18 cellular contexts compared by ENCODE assay signal in genomic region chrX:129741880-129742758, GRCh38. TPM values are rescaled to one million over a fixed set of nuclear protein-coding genes. Genes with fewer than 3 reads are reported as not detected.
DNase-seq lines count a peak whose midpoint lies in the region; ATAC-seq lines count a peak whose summit lies in the region.
"Had no signal": no experiment of that assay in that cellular context is flagged by ENCODE, and none has a peak within 500 bp of the region (broad histone marks: within the 10 kb centered on the region; RNA-seq: fewer than 3 reads in every experiment).

No MANE protein-coding gene starts in this region.

- no peak overlapping the region for H3K18ac ChIP-seq in neuronal stem cell (ENCODE audit: low read length)

- H3K4me3 Mint-ChIP-seq in activated CD4-positive, alpha-beta T cell treated with anti-CD3 and anti-CD28 coated beads, Interleukin-2, amount 10 ng/mL, durations not matched to agents 24 days and 14 days, result peak overlapping the region; percentile 12
- no peak overlapping the region for H3K4me3 Mint-ChIP-seq in dendritic cell treated with granulocyte-macrophage colony-stimulating factor and Interleukin-4, amounts not matched to agents 40 ng/mL and 50 ng/mL, for 4 days

- peaks cover 0 to 7% of the 10 kb centered on the region in 2 donors for H3K4me1 ChIP-seq in neuronal stem cell (ENCODE audit: control insufficient read depth in 2 of 2, insufficient read depth in 1 of 2, low read depth in 1 of 2, low read length in 2 of 2)
- H3K4me1 ChIP-seq: tibial artery had no signal

- H2BK15ac ChIP-seq in neuronal stem cell (ENCODE audit: low read length), result no peak overlapping the region

- H4K8ac ChIP-seq in neuronal stem cell (ENCODE audit: low read depth, low read length), result no peak overlapping the region

- WGBS in neuronal stem cell (ENCODE audit: extremely low coverage in 2 of 2, insufficient read length in 2 of 2, insufficient replicate concordance in 1 of 2), 2 donors, result no CpG with 5 or more reads among the region's 21 CpGs

- H3K27ac ChIP-seq in neuronal stem cell (replicated peaks; ENCODE audit: low read length), result peak overlapping the region; percentile 54
- H3K27ac ChIP-seq: GM23248, Peyer's patch, tibial artery had no signal

- intact Hi-C loops in activated CD4-positive, alpha-beta T cell treated with anti-CD3 and anti-CD28 coated beads, Interleukin-2, amount 10 ng/mL, durations not matched to agents 24 days and 14 days (cut with micrococcal nuclease), result loop anchor here (5.0 kb wide), 1 partner anchor 40 kb away; no protein-coding TSS in a partner anchor
- intact Hi-C loops in dendritic cell treated with granulocyte-macrophage colony-stimulating factor and Interleukin-4, amounts not matched to agents 40 ng/mL and 50 ng/mL, for 4 days (cut with micrococcal nuclease), result no loop called here

- H2AFZ ChIP-seq in neuronal stem cell (ENCODE audit: low read length), result peak overlapping the region; percentile 81
- H2AFZ ChIP-seq: GM23248 had no signal

- no peaks in the 10 kb centered on the region for H3K79me1 ChIP-seq in neuronal stem cell (ENCODE audit: low read depth, low read length)

- no peaks in the 10 kb centered on the region for H3K9me3 ChIP-seq in neuronal stem cell (replicated peaks in 1 of 2; ENCODE audit: control insufficient read depth in 2 of 2, insufficient read depth in 1 of 2, low read depth in 1 of 2, low read length in 2 of 2)
- H3K9me3 ChIP-seq: Peyer's patch, tibial artery had no signal

- H3K36me3 ChIP-seq in neuronal stem cell (replicated peaks in 1 of 2; ENCODE audit: control insufficient read depth in 2 of 2, insufficient read depth in 2 of 2, low read length in 2 of 2), result no peaks in the 10 kb centered on the region
- H3K36me3 ChIP-seq: Peyer's patch, tibial artery had no signal

- no peak overlapping the region for H3K4me2 ChIP-seq in neuronal stem cell (ENCODE audit: insufficient read depth, low read length, poor library complexity, severe bottlenecking)

- ATAC-seq in GM18517 (IDR thresholded peaks at IDR 0.05; ENCODE audit: unreplicated experiment) (no peak), HG02588 (IDR thresholded peaks at IDR 0.05; ENCODE audit: unreplicated experiment) (no peak)

- H3K4me3 ChIP-seq in neuronal stem cell (ENCODE audit: low read length in 2 of 2), result no peak overlapping the region
- H3K4me3 ChIP-seq: GM23248, lung, Peyer's patch, tibial artery had no signal

- H2AK5ac ChIP-seq in neuronal stem cell (ENCODE audit: low read depth, low read length), result no peak overlapping the region

- H3K9me3 Mint-ChIP-seq in activated CD4-positive, alpha-beta T cell treated with anti-CD3 and anti-CD28 coated beads, Interleukin-2, amount 10 ng/mL, durations not matched to agents 24 days and 14 days, result no peaks in the 10 kb centered on the region
- no peaks in the 10 kb centered on the region for H3K9me3 Mint-ChIP-seq in dendritic cell treated with granulocyte-macrophage colony-stimulating factor and Interleukin-4, amounts not matched to agents 40 ng/mL and 50 ng/mL, for 4 days

- H3K27me3 ChIP-seq in neuronal stem cell (ENCODE audit: control insufficient read depth in 3 of 3, insufficient read depth in 3 of 3, low read depth in 1 of 3, low read length in 3 of 3), result peaks cover 0 to 11% (median 0%) of the 10 kb centered on the region in 3 experiments
- H3K27me3 ChIP-seq: Peyer's patch, tibial artery had no signal

- no peak overlapping the region for H3K9ac ChIP-seq in neuronal stem cell (ENCODE audit: low read depth, low read length, poor library complexity)
- H3K9ac ChIP-seq: GM23248 had no signal

- H2BK5ac ChIP-seq in neuronal stem cell (ENCODE audit: low read length), result no peak overlapping the region

- peaks cover 47% of the 10 kb centered on the region for H3K4me1 Mint-ChIP-seq in activated CD4-positive, alpha-beta T cell treated with anti-CD3 and anti-CD28 coated beads, Interleukin-2, amount 10 ng/mL, durations not matched to agents 24 days and 14 days
- peaks cover 63% of the 10 kb centered on the region for H3K4me1 Mint-ChIP-seq in dendritic cell treated with granulocyte-macrophage colony-stimulating factor and Interleukin-4, amounts not matched to agents 40 ng/mL and 50 ng/mL, for 4 days (ENCODE audit: low read depth)

- H3K23ac ChIP-seq in neuronal stem cell (ENCODE audit: low read depth, low read length, poor library complexity), result no peak overlapping the region

- H3K27ac Mint-ChIP-seq in activated CD4-positive, alpha-beta T cell treated with anti-CD3 and anti-CD28 coated beads, Interleukin-2, amount 10 ng/mL, durations not matched to agents 24 days and 14 days, result peak overlapping the region; percentile 81
- peak overlapping the region; percentile 78 for H3K27ac Mint-ChIP-seq in dendritic cell treated with granulocyte-macrophage colony-stimulating factor and Interleukin-4, amounts not matched to agents 40 ng/mL and 50 ng/mL, for 4 days

- H3K36me3 Mint-ChIP-seq in activated CD4-positive, alpha-beta T cell treated with anti-CD3 and anti-CD28 coated beads, Interleukin-2, amount 10 ng/mL, durations not matched to agents 24 days and 14 days (ENCODE audit: low read depth), result no peaks in the 10 kb centered on the region
- no peaks in the 10 kb centered on the region for H3K36me3 Mint-ChIP-seq in dendritic cell treated with granulocyte-macrophage colony-stimulating factor and Interleukin-4, amounts not matched to agents 40 ng/mL and 50 ng/mL, for 4 days (ENCODE audit: low read depth)

- H3K4ac ChIP-seq in neuronal stem cell (ENCODE audit: low read length), result no peak overlapping the region

- H2BK120ac ChIP-seq in neuronal stem cell (ENCODE audit: low read depth, low read length), result no peak overlapping the region

- no peak overlapping the region for H4K91ac ChIP-seq in neuronal stem cell (ENCODE audit: low read depth, low read length, poor library complexity)

- DNase-seq in activated CD4-positive, alpha-beta T cell treated with anti-CD3 and anti-CD28 coated beads, Interleukin-2, amount 10 ng/mL, durations not matched to agents 24 days and 14 days, result no peak
- DNase-seq in activated CD4-positive, alpha-beta T cell treated with anti-CD3 and anti-CD28 coated beads, Interleukin-2, amount 50 U/mL, for 1 hour, result no peak
- DNase-seq in NCI-H82 treated with DMSO at 0.1 percent for 48 hours (lab: John Stamatoyannopoulos, UW; ENCODE audit: unreplicated experiment) (peak; percentile 9), neuronal stem cell (ENCODE audit: low spot score) (peak; percentile 58), DMS 273 treated with DMSO at 0.1 percent for 48 hours (lab: John Stamatoyannopoulos, UW) (no peak)
- DNase-seq: GM23248; hippocampal formation; NCI-H510A; Peyer's patch; stimulated activated CD4-positive, alpha-beta T cell treated with anti-CD3 and anti-CD28 coated beads, Interleukin-12 subunit alpha, Interleukin-12 subunit beta, amount 100 ng/mL, for 4 hours; tibial artery had no signal

- H3K27me3 Mint-ChIP-seq in activated CD4-positive, alpha-beta T cell treated with anti-CD3 and anti-CD28 coated beads, Interleukin-2, amount 10 ng/mL, durations not matched to agents 24 days and 14 days, result no peaks in the 10 kb centered on the region
- H3K27me3 Mint-ChIP-seq in dendritic cell treated with granulocyte-macrophage colony-stimulating factor and Interleukin-4, amounts not matched to agents 40 ng/mL and 50 ng/mL, for 4 days, result no peaks in the 10 kb centered on the region

- H2BK12ac ChIP-seq in neuronal stem cell (ENCODE audit: low read length), result no peak overlapping the region

- H3K14ac ChIP-seq in neuronal stem cell (ENCODE audit: low read length), result no peak overlapping the region

RNA-seq across cellular contexts. Expression of gene XPNPEP2, which starts 3.3 kb away (rescaled TPM):
- 0.24 and 0.28 TPM in 2 replicates for total RNA-seq in activated CD4-positive, alpha-beta T cell treated with anti-CD3 and anti-CD28 coated beads, Interleukin-2, amount 10 ng/mL, durations not matched to agents 24 days and 14 days
- 0.29 TPM for polyA plus RNA-seq in neuronal stem cell (2013, experiment 1 of 2)
- polyA plus RNA-seq in neuronal stem cell (2013, experiment 2 of 2), result 0.30 TPM
- total RNA-seq: A673, chondrocyte, osteoblast had no signal

RNA-seq across cellular contexts. Expression of gene SASH3, which starts 37.6 kb away (rescaled TPM):
- total RNA-seq in activated CD4-positive, alpha-beta T cell treated with anti-CD3 and anti-CD28 coated beads, Interleukin-2, amount 10 ng/mL, durations not matched to agents 24 days and 14 days, result 115 and 116 TPM in 2 replicates
- polyA plus RNA-seq in neuronal stem cell (2013, experiment 1 of 2), result not detected
- polyA plus RNA-seq in neuronal stem cell (2013, experiment 2 of 2), result not detected
- total RNA-seq: A673, chondrocyte, GM23248, osteoblast had no signal

Comparison
In these comparisons a context has a peak if more than half of its experiments do, and no peak if none do; other contexts are left out.
1. DNase-seq: peak in NCI-H82 treated with DMSO at 0.1 percent for 48 hours (single experiment) and neuronal stem cell (single experiment); none in activated CD4-positive, alpha-beta T cell treated with anti-CD3 and anti-CD28 coated beads, Interleukin-2, amount 10 ng/mL, durations not matched to agents 24 days and 14 days (single experiment), activated CD4-positive, alpha-beta T cell treated with anti-CD3 and anti-CD28 coated beads, Interleukin-2, amount 50 U/mL, for 1 hour (single experiment) and DMS 273 treated with DMSO at 0.1 percent for 48 hours (single experiment).